In the genomic region with DNA sequence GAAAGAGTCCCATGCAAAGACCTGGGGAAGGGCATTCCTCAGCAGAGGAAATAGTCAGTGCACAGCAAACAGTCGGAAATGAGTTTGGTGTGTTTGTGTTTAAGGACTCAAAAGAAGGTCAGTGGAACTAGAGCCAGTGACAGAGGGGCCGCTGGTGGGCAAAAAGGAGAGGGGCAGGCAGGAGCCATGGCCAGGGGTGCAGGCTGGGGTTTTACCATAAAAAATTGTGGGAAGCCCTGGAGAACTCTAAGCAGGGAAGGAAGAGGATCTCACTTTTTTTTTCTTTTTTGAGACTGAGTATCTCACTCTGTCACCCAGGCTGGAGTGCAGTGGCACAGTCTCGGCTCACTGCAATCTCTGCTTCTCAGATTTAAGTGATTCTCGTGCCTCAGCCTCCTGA, we compare ENCODE assay signal across 1 cellular context.
TF ChIP-seq lines count a peak whose summit lies in the region.

No MANE protein-coding gene starts in this region.

TF ChIP-seq in HepG2, 621 proteins besides CTCF, POLR2A, EP300 and RAD21 (continued from another document):
- TF ChIP-seq ZNF572 (CRISPR knock-in tag; IDR thresholded peaks at IDR 0.05) (no peak), GFI1 (CRISPR knock-in tag; IDR thresholded peaks at IDR 0.05; ENCODE audit: borderline replicate concordance) (peak; percentile 72; the same call in 1 of the 2 replicates), YY1 (IDR thresholded peaks at IDR 0.05; ENCODE audit: insufficient read depth, insufficient replicate concordance, low read depth, low read length) (no peak), ZEB1 (IDR thresholded peaks at IDR 0.05; ENCODE audit: insufficient replicate concordance, low read depth) (no peak)
- TF ChIP-seq, protein P1, sequence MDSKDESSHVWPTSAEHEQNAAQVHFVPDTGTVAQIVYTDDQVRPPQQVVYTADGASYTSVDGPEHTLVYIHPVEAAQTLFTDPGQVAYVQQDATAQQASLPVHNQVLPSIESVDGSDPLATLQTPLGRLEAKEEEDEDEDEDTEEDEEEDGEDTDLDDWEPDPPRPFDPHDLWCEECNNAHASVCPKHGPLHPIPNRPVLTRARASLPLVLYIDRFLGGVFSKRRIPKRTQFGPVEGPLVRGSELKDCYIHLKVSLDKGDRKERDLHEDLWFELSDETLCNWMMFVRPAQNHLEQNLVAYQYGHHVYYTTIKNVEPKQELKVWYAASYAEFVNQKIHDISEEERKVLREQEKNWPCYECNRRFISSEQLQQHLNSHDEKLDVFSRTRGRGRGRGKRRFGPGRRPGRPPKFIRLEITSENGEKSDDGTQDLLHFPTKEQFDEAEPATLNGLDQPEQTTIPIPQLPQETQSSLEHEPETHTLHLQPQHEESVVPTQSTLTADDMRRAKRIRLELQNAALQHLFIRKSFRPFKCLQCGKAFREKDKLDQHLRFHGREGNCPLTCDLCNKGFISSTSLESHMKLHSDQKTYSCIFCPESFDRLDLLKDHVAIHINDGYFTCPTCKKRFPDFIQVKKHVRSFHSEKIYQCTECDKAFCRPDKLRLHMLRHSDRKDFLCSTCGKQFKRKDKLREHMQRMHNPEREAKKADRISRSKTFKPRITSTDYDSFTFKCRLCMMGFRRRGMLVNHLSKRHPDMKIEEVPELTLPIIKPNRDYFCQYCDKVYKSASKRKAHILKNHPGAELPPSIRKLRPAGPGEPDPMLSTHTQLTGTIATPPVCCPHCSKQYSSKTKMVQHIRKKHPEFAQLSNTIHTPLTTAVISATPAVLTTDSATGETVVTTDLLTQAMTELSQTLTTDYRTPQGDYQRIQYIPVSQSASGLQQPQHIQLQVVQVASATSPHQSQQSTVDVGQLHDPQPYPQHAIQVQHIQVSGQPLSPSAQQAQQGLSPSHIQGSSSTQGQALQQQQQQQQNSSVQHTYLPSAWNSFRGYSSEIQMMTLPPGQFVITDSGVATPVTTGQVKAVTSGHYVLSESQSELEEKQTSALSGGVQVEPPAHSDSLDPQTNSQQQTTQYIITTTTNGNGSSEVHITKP (CRISPR knock-in tag; IDR thresholded peaks at IDR 0.05; ENCODE audit: low read depth): peak; percentile 93
